ENCODE assay signal across 20 cellular contexts in the genomic region with DNA sequence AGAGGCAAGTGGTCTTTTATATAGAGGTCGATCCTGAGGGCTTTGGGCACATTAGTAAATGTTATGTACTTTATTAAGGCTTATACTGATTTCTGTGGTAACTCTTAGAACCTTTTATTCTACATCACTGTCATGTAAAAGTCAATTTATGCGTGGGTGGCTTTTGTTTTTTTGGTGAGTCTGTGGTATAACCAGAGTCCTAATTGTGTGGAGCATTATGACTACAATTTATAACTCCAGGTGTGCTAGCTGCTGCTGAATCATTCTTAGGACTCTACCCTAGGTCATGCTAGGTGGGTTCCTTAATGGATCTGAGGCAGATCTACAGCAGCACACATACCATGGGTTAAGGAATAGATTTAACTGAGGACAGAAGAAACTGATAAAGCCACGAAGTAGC.
"Had no signal": no experiment of that assay in that cellular context is flagged by ENCODE, and none has a peak within 500 bp of the region (broad histone marks: within the 10 kb centered on the region; RNA-seq: fewer than 3 reads in every experiment).

No MANE protein-coding gene starts in this region.

- H3K4me3 Mint-ChIP-seq: endodermal cell, naive B cell, nephron, type B pancreatic cell had no signal

- H3K36me3 ChIP-seq: heart left ventricle, pancreas, suprapubic skin, thyroid gland had no signal

- H3K27me3 ChIP-seq: heart left ventricle, pancreas, suprapubic skin, thyroid gland had no signal

- ATAC-seq: heart left ventricle, pancreas, right cardiac atrium had no signal

- H3K4me3 ChIP-seq: heart left ventricle, pancreas, suprapubic skin, thyroid gland had no signal

- H3K4me1 Mint-ChIP-seq: naive B cell, nephron had no signal

- H3K36me3 Mint-ChIP-seq: naive B cell, type B pancreatic cell had no signal

- H3K27ac Mint-ChIP-seq: endodermal cell, nephron, progenitor cell of endocrine pancreas, type B pancreatic cell had no signal

- H3K9me3 Mint-ChIP-seq: endodermal cell, naive B cell, nephron, type B pancreatic cell had no signal

- H3K4me1 ChIP-seq: pancreas, suprapubic skin, thyroid gland had no signal

- FAIRE-seq: pancreas, small intestine, urothelium cell line had no signal

- DNase-seq: effector CD4-positive, alpha-beta T cell; endodermal cell; foreskin melanocyte; heart left ventricle; hippocampal formation; kidney glomerular epithelial cell; mesendoderm; naive B cell; occipital lobe; pancreas; right cardiac atrium; small intestine; stimulated activated CD4-positive, alpha-beta T cell treated with anti-CD3 and anti-CD28 coated beads, Interleukin-12 subunit alpha, Interleukin-12 subunit beta, amount 100 ng/mL, for 4 hours; stimulated activated naive CD4-positive, alpha-beta T cell treated with Interleukin-2 at 50 U/mL for 16 hours; thyroid gland had no signal

- H3K9me3 ChIP-seq: pancreas, suprapubic skin, thyroid gland had no signal

- H3K27ac ChIP-seq: heart left ventricle, pancreas, suprapubic skin, thyroid gland had no signal

- H3K27me3 Mint-ChIP-seq: naive B cell, type B pancreatic cell had no signal
